25 cellular contexts compared by ENCODE assay signal in the genomic region with DNA sequence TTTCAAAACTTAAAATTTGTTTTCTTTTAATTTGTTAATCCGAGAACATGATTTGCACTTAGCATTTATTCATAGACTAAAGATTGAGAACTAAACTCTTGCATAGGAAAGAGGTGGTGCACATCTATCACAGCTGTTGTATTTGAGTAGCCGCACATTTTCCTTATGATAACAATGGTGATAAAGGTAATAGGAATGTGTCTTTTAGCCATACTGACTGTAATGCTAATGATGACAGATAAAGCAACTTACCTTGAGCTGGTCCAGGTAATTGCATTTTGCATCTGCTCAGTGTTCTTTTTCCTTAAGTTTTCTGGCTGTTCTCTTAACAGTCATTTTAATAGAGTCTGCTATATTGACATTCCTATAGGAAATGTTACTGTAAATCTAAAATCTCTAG.
"Had no signal": no experiment of that assay in that cellular context is flagged by ENCODE, and none has a peak within 500 bp of the region (broad histone marks: within the 10 kb centered on the region; RNA-seq: fewer than 3 reads in every experiment).

No MANE protein-coding gene starts in this region.

- FAIRE-seq: frontal cortex, small intestine, urothelium cell line had no signal

- H3K4me3 Mint-ChIP-seq: immature natural killer cell; naive thymus-derived CD8-positive, alpha-beta T cell; nephron progenitor cell; stimulated activated naive B cell treated with anti-CD40 and anti-IgM and Interleukin-4, amounts not matched to agents 10 μg/mL and 1 μg/mL and 100 μg/mL, for 72 hours; stimulated activated naive CD8-positive, alpha-beta T cell treated with anti-CD3 and anti-CD28 coated beads, Interleukin-15, Interleukin-2, amounts not matched to agents 100 ng/mL and 50 ng/mL, for 24 hours had no signal

- H3K4me1 Mint-ChIP-seq: nephron progenitor cell; stimulated activated naive B cell treated with anti-CD40 and anti-IgM and Interleukin-4, amounts not matched to agents 10 μg/mL and 1 μg/mL and 100 μg/mL, for 72 hours had no signal

- ATAC-seq: left ventricle myocardium superior; lower lobe of right lung; naive thymus-derived CD8-positive, alpha-beta T cell; psoas muscle; right cardiac atrium; stimulated activated naive B cell treated with anti-CD40 and anti-IgM and Interleukin-4, amounts not matched to agents 10 μg/mL and 1 μg/mL and 100 μg/mL, for 72 hours had no signal

- H3K4me1 ChIP-seq: lower lobe of right lung, psoas muscle, tibial nerve, upper lobe of left lung had no signal

- H3K27ac ChIP-seq: esophagus squamous epithelium, lower lobe of right lung, ovary, psoas muscle, thoracic aorta, tibial nerve, upper lobe of left lung had no signal

- H3K27ac Mint-ChIP-seq: immature natural killer cell; nephron progenitor cell; stimulated activated naive B cell treated with anti-CD40 and anti-IgM and Interleukin-4, amounts not matched to agents 10 μg/mL and 1 μg/mL and 100 μg/mL, for 72 hours; stimulated activated naive CD8-positive, alpha-beta T cell treated with anti-CD3 and anti-CD28 coated beads, Interleukin-15, Interleukin-2, amounts not matched to agents 100 ng/mL and 50 ng/mL, for 24 hours had no signal

- H3K27me3 Mint-ChIP-seq: naive thymus-derived CD8-positive, alpha-beta T cell; stimulated activated naive B cell treated with anti-CD40 and anti-IgM and Interleukin-4, amounts not matched to agents 10 μg/mL and 1 μg/mL and 100 μg/mL, for 72 hours; stimulated activated naive CD8-positive, alpha-beta T cell treated with anti-CD3 and anti-CD28 coated beads, Interleukin-15, Interleukin-2, amounts not matched to agents 100 ng/mL and 50 ng/mL, for 24 hours had no signal

- H3K9me3 Mint-ChIP-seq: immature natural killer cell; naive thymus-derived CD8-positive, alpha-beta T cell; nephron progenitor cell; stimulated activated naive B cell treated with anti-CD40 and anti-IgM and Interleukin-4, amounts not matched to agents 10 μg/mL and 1 μg/mL and 100 μg/mL, for 72 hours; stimulated activated naive CD8-positive, alpha-beta T cell treated with anti-CD3 and anti-CD28 coated beads, Interleukin-15, Interleukin-2, amounts not matched to agents 100 ng/mL and 50 ng/mL, for 24 hours had no signal

- H3K9me3 ChIP-seq: esophagus squamous epithelium, lower lobe of right lung, ovary, psoas muscle, thoracic aorta, tibial nerve, upper lobe of left lung had no signal

- H3K4me3 ChIP-seq: esophagus squamous epithelium, lower lobe of right lung, ovary, psoas muscle, thoracic aorta, tibial nerve, upper lobe of left lung had no signal

- DNase-seq: cortex of kidney; effector CD4-positive, alpha-beta T cell; erythroblast; esophagus squamous epithelium; hypothalamus; immature natural killer cell; islet precursor cell; left ventricle myocardium superior; lower lobe of right lung; naive thymus-derived CD8-positive, alpha-beta T cell; nephron progenitor cell; nucleus accumbens; ovary; psoas muscle; right cardiac atrium; small intestine; stimulated activated CD4-positive, alpha-beta T cell treated with anti-CD3 and anti-CD28 coated beads, Interleukin-15, amount 100 ng/mL, for 24 hours; stimulated activated CD4-positive, alpha-beta T cell treated with anti-CD3 and anti-CD28 coated beads, Interleukin-2, amount 100 ng/mL, for 48 hours; stimulated activated naive B cell treated with anti-CD40 and anti-IgM and Interleukin-4, amounts not matched to agents 10 μg/mL and 1 μg/mL and 100 μg/mL, for 72 hours; upper lobe of left lung had no signal

- H3K36me3 ChIP-seq: ovary had no signal

- H3K27me3 ChIP-seq: esophagus squamous epithelium, ovary, tibial nerve, upper lobe of left lung had no signal
